In genomic region chr10:58217612-58218011, GRCh38 we compare ENCODE assay signal across 31 cellular contexts. TPM values are rescaled to one million over a fixed set of nuclear protein-coding genes. Genes with fewer than 3 reads are reported as not detected.
DNase-seq lines count a peak whose midpoint lies in the region; ATAC-seq and TF ChIP-seq lines count a peak whose summit lies in the region.
"Had no signal": no experiment of that assay in that cellular context is flagged by ENCODE, and none has a peak within 500 bp of the region (broad histone marks: within the 10 kb centered on the region; RNA-seq: fewer than 3 reads in every experiment).

No MANE protein-coding gene starts in this region.

- CTCF ChIA-PET in WTC11 (lab: Charles Lee), result no interaction called here

- H3K4me1 ChIP-seq in RWPE2 (ENCODE audit: insufficient read depth, poor library complexity, severe bottlenecking) (peaks cover 8% of the 10 kb centered on the region), HAP-1 (peaks cover 5% of the 10 kb centered on the region)
- H3K4me1 ChIP-seq: transverse colon had no signal

- H3K4me3 ChIP-seq in RWPE2 (ENCODE audit: severe bottlenecking) (no peak overlapping the region), HAP-1 (no peak overlapping the region)
- H3K4me3 ChIP-seq: BLaER1, GM12878, K562, mucosa of descending colon, smooth muscle cell, transverse colon had no signal

- 0 out of 2 replicates have a peak, but pooled peaks cover 6% of the 10 kb centered on the region for H3K4me1 Mint-ChIP-seq in WTC11
- H3K4me1 Mint-ChIP-seq: nephron had no signal

- no peak overlapping the region for H3K27ac ChIP-seq in RWPE2 (ENCODE audit: poor library complexity, severe bottlenecking)
- H3K27ac ChIP-seq: BLaER1, transverse colon had no signal

- H3K27me3 Mint-ChIP-seq in WTC11 (ENCODE audit: low read depth), result no peaks in the 10 kb centered on the region
- H3K27me3 Mint-ChIP-seq: activated CD8-positive, alpha-beta T cell treated with anti-CD3 and anti-CD28 coated beads for 36 hours; activated naive CD4-positive, alpha-beta T cell treated with anti-CD3 and anti-CD28 coated beads, Interleukin-2, amount 50 U/mL, for 24 hours; stimulated activated naive CD8-positive, alpha-beta T cell treated with anti-CD3 and anti-CD28 coated beads, Interleukin-15, amount 100 ng/mL, for 72 hours had no signal

- TF ChIP-seq CTCF in RWPE2 (IDR thresholded peaks at IDR 0.05; ENCODE audit: poor library complexity, severe bottlenecking) (no peak), WTC11 (IDR thresholded peaks at IDR 0.05) (no peak)

- peak; percentile 17 for DNase-seq in A172 (ENCODE audit: low spot score)
- peak; percentile 49 for DNase-seq in GM03348 (ENCODE audit: low spot score)
- no peak for DNase-seq in RWPE2 (ENCODE audit: low spot score)
- DNase-seq in fibroblast of peridontal ligament (ENCODE audit: extremely low read depth), result peak; percentile 19
- no peak for DNase-seq in HAP-1 (ENCODE audit: low spot score in 2 of 2)
- DNase-seq in anterior cingulate cortex (lab: John Stamatoyannopoulos, UW), result no peak
- DNase-seq in T-helper 9 cell, result no peak
- DNase-seq in WTC11 (ENCODE audit: low spot score), result no peak
- DNase-seq: 8988T; activated CD4-positive, alpha-beta T cell treated with anti-CD3 and anti-CD28 coated beads for 1 hour; activated CD8-positive, alpha-beta T cell treated with anti-CD3 and anti-CD28 coated beads for 36 hours; aorta; caudate nucleus; DMS79 treated with DMSO at 0.1 percent for 48 hours; islet precursor cell; MM.1S; mucosa of descending colon; NCI-H2029 treated with DMSO at 0.1 percent for 48 hours; NCI-H69; retina; stimulated activated CD4-positive, alpha-beta T cell treated with anti-CD3 and anti-CD28 coated beads, Interleukin-1b, Interleukin-23, amount 100 ng/mL, for 48 hours; stimulated activated CD8-positive, alpha-beta memory T cell treated with anti-CD3 and anti-CD28 coated beads, Interleukin-4, amount 100 ng/mL, for 48 hours; stimulated activated naive CD8-positive, alpha-beta T cell treated with anti-CD3 and anti-CD28 coated beads, Interleukin-15, amount 100 ng/mL, for 72 hours; transverse colon had no signal

- POLR2A ChIA-PET in WTC11 (lab: Charles Lee), result no interaction called here

- H3K27ac Mint-ChIP-seq in WTC11, result no peak overlapping the region
- H3K27ac Mint-ChIP-seq: activated CD8-positive, alpha-beta T cell treated with anti-CD3 and anti-CD28 coated beads for 36 hours; activated naive CD4-positive, alpha-beta T cell treated with anti-CD3 and anti-CD28 coated beads, Interleukin-2, amount 50 U/mL, for 24 hours; activated T-helper 2 cell treated with anti-CD3 and anti-CD28 coated beads, Interferon-gamma antibody, Interleukin-2, Interleukin-4, amounts not matched to agents 10 μg/mL and 5 μg/mL and 100 μg/mL, durations not matched to agents 14 hours and 24 hours and 36 hours; nephron; stimulated activated naive CD8-positive, alpha-beta T cell treated with anti-CD3 and anti-CD28 coated beads, Interleukin-15, amount 100 ng/mL, for 72 hours had no signal

- H3K36me3 Mint-ChIP-seq in WTC11, result peaks cover 5% of the 10 kb centered on the region

- H3K36me3 ChIP-seq in RWPE2 (ENCODE audit: low read depth) (0 out of 2 replicates have a peak, but pooled peaks cover 4% of the 10 kb centered on the region), HAP-1 (replicated peaks) (no peaks in the 10 kb centered on the region)
- H3K36me3 ChIP-seq: transverse colon had no signal

- peaks cover 3% of the 10 kb centered on the region for H3K9me3 ChIP-seq in RWPE2 (ENCODE audit: severe bottlenecking)
- H3K9me3 ChIP-seq in HAP-1, result no peaks in the 10 kb centered on the region
- H3K9me3 ChIP-seq: mucosa of descending colon, transverse colon had no signal

- in situ Hi-C loops in HAP-1 (cut with MboI; ENCODE audit: low sequenced_read_pairs), result no loop called here

- no peaks in the 10 kb centered on the region for H3K9me3 Mint-ChIP-seq in WTC11
- H3K9me3 Mint-ChIP-seq: activated CD8-positive, alpha-beta T cell treated with anti-CD3 and anti-CD28 coated beads for 36 hours; activated naive CD4-positive, alpha-beta T cell treated with anti-CD3 and anti-CD28 coated beads, Interleukin-2, amount 50 U/mL, for 24 hours; activated T-helper 2 cell treated with anti-CD3 and anti-CD28 coated beads, Interferon-gamma antibody, Interleukin-2, Interleukin-4, amounts not matched to agents 10 μg/mL and 5 μg/mL and 100 μg/mL, durations not matched to agents 14 hours and 24 hours and 36 hours; nephron; stimulated activated naive CD8-positive, alpha-beta T cell treated with anti-CD3 and anti-CD28 coated beads, Interleukin-15, amount 100 ng/mL, for 72 hours had no signal

- no peak overlapping the region for H3K4me3 Mint-ChIP-seq in WTC11
- H3K4me3 Mint-ChIP-seq: activated CD8-positive, alpha-beta T cell treated with anti-CD3 and anti-CD28 coated beads for 36 hours; activated naive CD4-positive, alpha-beta T cell treated with anti-CD3 and anti-CD28 coated beads, Interleukin-2, amount 50 U/mL, for 24 hours; nephron; stimulated activated naive CD8-positive, alpha-beta T cell treated with anti-CD3 and anti-CD28 coated beads, Interleukin-15, amount 100 ng/mL, for 72 hours had no signal

- no peaks in the 10 kb centered on the region for H3K27me3 ChIP-seq in RWPE2 (ENCODE audit: insufficient read depth, poor library complexity, severe bottlenecking)
- no peaks in the 10 kb centered on the region for H3K27me3 ChIP-seq in HAP-1 (ENCODE audit: low read depth)
- H3K27me3 ChIP-seq: BLaER1, transverse colon had no signal

- peak; percentile 23; the same call in 1 of the 3 replicates for ATAC-seq in RWPE2 (ENCODE audit: low read depth)
- ATAC-seq in WTC11, result no peak
- ATAC-seq: activated CD8-positive, alpha-beta T cell treated with anti-CD3 and anti-CD28 coated beads for 36 hours; GM12878; K562; mucosa of descending colon; stimulated activated naive CD8-positive, alpha-beta T cell treated with anti-CD3 and anti-CD28 coated beads, Interleukin-15, amount 100 ng/mL, for 72 hours had no signal

TF ChIP-seq in WTC11, 78 proteins besides CTCF, POLR2A, EP300 and RAD21:
- TF ChIP-seq ATF2 (CRISPR knock-in tag; IDR thresholded peaks at IDR 0.05; ENCODE audit: borderline replicate concordance, low read depth) (no peak), GRHL2 (CRISPR knock-in tag; IDR thresholded peaks at IDR 0.05; ENCODE audit: insufficient replicate concordance, severe bottlenecking) (no peak), E2F4 (CRISPR knock-in tag; IDR thresholded peaks at IDR 0.05; ENCODE audit: borderline replicate concordance, low read depth) (no peak)

RNA-seq across cellular contexts. Expression of gene IPMK, which starts 50.1 kb away (rescaled TPM):
- total RNA-seq in A172 (2014; rRNA removed; shearing (Covaris generic)), result 5.4 and 8.1 TPM in 2 replicates
- 9.7 to 10.9 TPM (median 9.9 TPM) in 3 replicates for total RNA-seq in WTC11 (2021)

RNA-seq across cellular contexts. Expression of gene CISD1, which starts 51.4 kb away (rescaled TPM):
- 31.9 and 71.3 TPM in 2 replicates for total RNA-seq in A172 (2014; rRNA removed; shearing (Covaris generic))
- total RNA-seq in WTC11 (2021), result 46.6 to 53.8 TPM (median 48.3 TPM) in 3 replicates

Comparison
In these comparisons a context has a peak if more than half of its experiments do, and no peak if none do; other contexts are left out.
1. DNase-seq: peak in A172 (single experiment), GM03348 (single experiment) and fibroblast of peridontal ligament (single experiment); none in RWPE2 (single experiment), HAP-1 (0 of 2), anterior cingulate cortex (0 of 58), T-helper 9 cell (single experiment) and WTC11 (single experiment).